9 cellular contexts compared by ENCODE assay signal in genomic region chr9:129484325-129485000, GRCh38.
A peak's percentile ranks its signal among the peaks of the same experiment; 100 is the strongest.
DNase-seq lines count a peak whose midpoint lies in the region; ATAC-seq and TF ChIP-seq lines count a peak whose summit lies in the region.
"Had no signal": no experiment of that assay in that cellular context is flagged by ENCODE, and none has a peak within 500 bp of the region (broad histone marks: within the 10 kb centered on the region; RNA-seq: fewer than 3 reads in every experiment).

No MANE protein-coding gene starts in this region.

- no peaks in the 10 kb centered on the region for H3K27me3 ChIP-seq in Caco-2 (replicated peaks; ENCODE audit: control insufficient read depth, insufficient read depth, low read length)

- CTCF ChIA-PET in Caco-2 (lab: Charles Lee), result interaction anchor here (0.6 to 0.8 kb wide), 2 partner anchors 11 to 81 kb away, joined by 3 to 4 read pairs; no protein-coding TSS in a partner anchor

- H3K4me1 Mint-ChIP-seq in Caco-2 (ENCODE audit: low read depth, unreplicated experiment), result peaks cover 55% of the 10 kb centered on the region
- H3K4me1 Mint-ChIP-seq in activated T-helper 17 cell treated with anti-CD3 and anti-CD28 coated beads, Interleukin-2, amount 50 U/mL, for 72 hours, result peaks cover 27% of the 10 kb centered on the region
- H3K4me1 Mint-ChIP-seq in immature natural killer cell, result peaks cover 13 to 22% of the 10 kb centered on the region in 2 donors

- H3K27ac ChIP-seq in skin epidermis, result peak overlapping the region in 20 of 21 experiments; percentile 91 to 100 (median 100)

- no peak for DNase-seq in Caco-2
- DNase-seq in immature natural killer cell, result no peak
- no peak for DNase-seq in midbrain (lab: John Stamatoyannopoulos, UW)
- DNase-seq in NCI-H2171 treated with DMSO at 0.1 percent for 48 hours (lab: John Stamatoyannopoulos, UW), result no peak
- DNase-seq in mesenteric fat pad (ENCODE audit: low spot score), result no peak
- no peak for DNase-seq in amygdala (lab: John Stamatoyannopoulos, UW)
- DNase-seq: NCI-H2081 treated with DMSO at 0.1 percent for 48 hours had no signal

- H3K4me3 ChIP-seq in Caco-2 (ENCODE audit: low read depth, low read length) (no peak overlapping the region), skin epidermis (no peak overlapping the region)

- H3K9me3 Mint-ChIP-seq in Caco-2 (ENCODE audit: unreplicated experiment), result no peaks in the 10 kb centered on the region
- H3K9me3 Mint-ChIP-seq in activated T-helper 17 cell treated with anti-CD3 and anti-CD28 coated beads, Interleukin-2, amount 50 U/mL, for 72 hours, result no peaks in the 10 kb centered on the region
- no peaks in the 10 kb centered on the region for H3K9me3 Mint-ChIP-seq in immature natural killer cell

- no peak for ATAC-seq in activated T-helper 17 cell treated with anti-CD3 and anti-CD28 coated beads, Interleukin-2, amount 50 U/mL, for 72 hours (replicated peaks)

- no peaks in the 10 kb centered on the region for H3K9me3 ChIP-seq in Caco-2

- H3K27me3 Mint-ChIP-seq in Caco-2 (ENCODE audit: insufficient read depth, unreplicated experiment) (no peaks in the 10 kb centered on the region), immature natural killer cell (ENCODE audit: low read depth in 3 of 3) (peaks cover 17 to 29% (median 26%) of the 10 kb centered on the region in 3 donors)
- no peaks in the 10 kb centered on the region for H3K27me3 Mint-ChIP-seq in activated T-helper 17 cell treated with anti-CD3 and anti-CD28 coated beads, Interleukin-2, amount 50 U/mL, for 72 hours

- H3K36me3 ChIP-seq in Caco-2 (ENCODE audit: control insufficient read depth, insufficient read depth, low read length), result no peaks in the 10 kb centered on the region

- TF ChIP-seq CTCF in Caco-2 (IDR thresholded peaks at IDR 0.05; ENCODE audit: insufficient read depth in 1 of 2, low read depth in 1 of 2, low read length in 1 of 2, severe bottlenecking in 1 of 2, unreplicated experiment in 1 of 2), result no peak

- intact Hi-C loops in Caco-2 (cut with micrococcal nuclease; ENCODE audit: unreplicated experiment), result no loop called here

- no TSS peak for BruUV-seq in Caco-2 (replicated peaks; lab: Mats Ljungman, UMichigan)

- H3K27ac Mint-ChIP-seq in Caco-2 (ENCODE audit: unreplicated experiment) (peak overlapping the region; percentile 92), immature natural killer cell (peak overlapping the region in 4 of 6 donors; percentile 31 to 83 (median 66))
- peak overlapping the region; percentile 61 for H3K27ac Mint-ChIP-seq in activated T-helper 17 cell treated with anti-CD3 and anti-CD28 coated beads, Interleukin-2, amount 50 U/mL, for 72 hours

- POLR2A ChIA-PET in Caco-2 (lab: Charles Lee), result interaction anchor here (2.0 to 3.1 kb wide), 2 partner anchors 11 to 24 kb away, joined by 26 to 32 read pairs; no protein-coding TSS in a partner anchor

- peaks cover 70% of the 10 kb centered on the region for H3K4me1 ChIP-seq in Caco-2

- H3K4me3 Mint-ChIP-seq in Caco-2 (ENCODE audit: unreplicated experiment) (no peak overlapping the region), immature natural killer cell (peak overlapping the region in 2 of 5 donors; percentile 30 to 38)
- H3K4me3 Mint-ChIP-seq in activated T-helper 17 cell treated with anti-CD3 and anti-CD28 coated beads, Interleukin-2, amount 50 U/mL, for 72 hours, result peak overlapping the region; percentile 86

- H3K36me3 Mint-ChIP-seq in Caco-2 (ENCODE audit: insufficient read depth, unreplicated experiment), result peaks cover 22% of the 10 kb centered on the region
- peaks cover 21% of the 10 kb centered on the region for H3K36me3 Mint-ChIP-seq in activated T-helper 17 cell treated with anti-CD3 and anti-CD28 coated beads, Interleukin-2, amount 50 U/mL, for 72 hours (ENCODE audit: low read depth)
- no peaks in the 10 kb centered on the region for H3K36me3 Mint-ChIP-seq in immature natural killer cell
